Comparison of ENCODE assay signal across 14 cellular contexts in the genomic region with DNA sequence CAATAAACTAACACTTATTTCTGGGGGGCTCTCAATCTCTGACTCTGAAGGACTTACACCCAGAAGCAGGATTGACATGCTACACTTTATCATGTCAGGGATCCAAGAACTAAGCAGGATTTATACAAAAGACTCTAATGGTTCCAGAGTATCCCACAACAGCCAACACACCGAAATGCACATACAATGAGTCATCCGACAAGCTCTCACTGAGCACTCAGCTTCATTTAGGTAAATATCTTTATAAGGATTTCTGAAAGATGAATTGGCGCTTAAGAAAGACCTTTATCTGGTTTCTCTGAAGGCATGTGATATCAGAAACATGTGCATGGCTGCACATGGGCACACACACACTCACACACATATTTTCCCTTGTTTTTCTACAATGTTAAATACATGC.
DNase-seq lines count a peak whose midpoint lies in the region; ATAC-seq and TF ChIP-seq lines count a peak whose summit lies in the region.
"Had no signal": no experiment of that assay in that cellular context is flagged by ENCODE, and none has a peak within 500 bp of the region (broad histone marks: within the 10 kb centered on the region; RNA-seq: fewer than 3 reads in every experiment).

No MANE protein-coding gene starts in this region.

- peaks cover 3% of the 10 kb centered on the region for H3K9me3 Mint-ChIP-seq in osteocyte (ENCODE audit: unreplicated experiment)

- no peaks in the 10 kb centered on the region for H3K27me3 Mint-ChIP-seq in osteocyte (ENCODE audit: unreplicated experiment)

- H3K4me3 Mint-ChIP-seq in osteocyte (ENCODE audit: unreplicated experiment), result no peak overlapping the region

- no peaks in the 10 kb centered on the region for H3K36me3 Mint-ChIP-seq in osteocyte (ENCODE audit: unreplicated experiment)

- no peak overlapping the region for H3K4me3 ChIP-seq in retinal pigment epithelial cell (ENCODE audit: low read length)
- H3K4me3 ChIP-seq: SJSA1, suprapubic skin had no signal

- DNase-seq in NCI-H2107 treated with DMSO at 0.1 percent for 48 hours (lab: John Stamatoyannopoulos, UW; ENCODE audit: unreplicated experiment) (peak; percentile 56), NCI-H2107 (lab: John Stamatoyannopoulos, UW) (no peak), NCI-H69 (lab: John Stamatoyannopoulos, UW) (peak; percentile 61), epithelial cell of prostate (ENCODE audit: low read depth, low spot score) (peak; percentile 20), retinal pigment epithelial cell (ENCODE audit: low read depth) (peak; percentile 75), osteocyte (ENCODE audit: extremely low spot score, unreplicated experiment) (no peak)
- DNase-seq in activated effector memory CD4-positive, alpha-beta T cell treated with Interleukin-2 at 50 U/mL for 16 hours, result no peak
- DNase-seq: activated gamma-delta T cell; Caco-2; effector CD4-positive, alpha-beta T cell had no signal

- no peaks in the 10 kb centered on the region for H3K4me1 Mint-ChIP-seq in osteocyte (ENCODE audit: unreplicated experiment)

- no peak overlapping the region for H3K27ac ChIP-seq in epithelial cell of prostate
- H3K27ac ChIP-seq: parathyroid adenoma, SJSA1, suprapubic skin had no signal

- TF ChIP-seq CTCF in retinal pigment epithelial cell (conservative IDR thresholded peaks at IDR 0.05; ENCODE audit: low read depth, low read length), result no peak
- TF ChIP-seq CTCF in osteocyte (IDR thresholded peaks at IDR 0.05), result no peak

- no peak overlapping the region for H3K27ac Mint-ChIP-seq in osteocyte (ENCODE audit: unreplicated experiment)

- no peak for ATAC-seq in HG03025 (IDR thresholded peaks at IDR 0.05; ENCODE audit: low FRiP score, unreplicated experiment)

Comparison
In these comparisons a context has a peak if more than half of its experiments do, and no peak if none do; other contexts are left out.
1. DNase-seq: peak in NCI-H2107 treated with DMSO at 0.1 percent for 48 hours (single experiment), NCI-H69 (single experiment), epithelial cell of prostate (single experiment) and retinal pigment epithelial cell (single experiment); none in NCI-H2107 (single experiment), activated effector memory CD4-positive, alpha-beta T cell treated with Interleukin-2 at 50 U/mL for 16 hours (single experiment) and osteocyte (single experiment).